Comparison of ENCODE assay signal across 8 cellular contexts in genomic region chr2:227766361-227766883, GRCh38. TPM values are rescaled to one million over a fixed set of nuclear protein-coding genes. Genes with fewer than 3 reads are reported as not detected.
DNase-seq lines count a peak whose midpoint lies in the region; ATAC-seq and TF ChIP-seq lines count a peak whose summit lies in the region.

No MANE protein-coding gene starts in this region.

- TF ChIP-seq CTCF in WTC11 (IDR thresholded peaks at IDR 0.05) = peak; percentile 78
- peak; percentile 85 for TF ChIP-seq CTCF in cardiac fibroblast (IDR thresholded peaks at IDR 0.05; ENCODE audit: low read depth, low read length)

- H3K27ac Mint-ChIP-seq in WTC11 = no peak overlapping the region

- ATAC-seq in GM18499 (IDR thresholded peaks at IDR 0.05; ENCODE audit: insufficient read depth, unreplicated experiment) (peak; percentile 91), HG02884 (IDR thresholded peaks at IDR 0.05; ENCODE audit: unreplicated experiment) (peak; percentile 100), WTC11 (peak; percentile 97)

- H3K4me1 Mint-ChIP-seq in WTC11 = peaks cover 6% of the 10 kb centered on the region

- no peaks in the 10 kb centered on the region for H3K36me3 ChIP-seq in ACC112 (ENCODE audit: insufficient read depth, low read length)

- POLR2A ChIA-PET in WTC11 (lab: Charles Lee) = interaction anchor here (0.9 kb wide), 1 partner anchor 108 kb away, joined by 7 read pairs; no protein-coding TSS in a partner anchor

- H3K4me3 ChIP-seq in ACC112 (ENCODE audit: low read depth, low read length) (no peak overlapping the region), cardiac fibroblast (replicated peaks in 1 of 2; ENCODE audit: low read depth in 2 of 2, low read length in 2 of 2) (no peak overlapping the region)

- DNase-seq in NCI-H2029 treated with DMSO at 0.1 percent for 48 hours (lab: John Stamatoyannopoulos, UW) (peak; percentile 56), WTC11 (ENCODE audit: low spot score) (peak; percentile 84), cardiac fibroblast (ENCODE audit: low read depth in 2 of 2) (peak; percentile 86), left kidney (ENCODE audit: low read depth, low spot score) (peak; percentile 90)
- peak; percentile 58 for DNase-seq in stimulated activated CD4-positive, alpha-beta T cell treated with anti-CD3 and anti-CD28 coated beads, Interleukin-4, amount 100 ng/mL, for 1 hour

- no peak overlapping the region for H3K4me3 Mint-ChIP-seq in WTC11

- H3K36me3 Mint-ChIP-seq in WTC11 = no peaks in the 10 kb centered on the region

- no peaks in the 10 kb centered on the region for H3K79me2 ChIP-seq in ACC112 (ENCODE audit: control insufficient read depth, insufficient read depth, low read length, unreplicated experiment)

- no peak overlapping the region for H3K27ac ChIP-seq in ACC112 (ENCODE audit: low read depth, low read length)

- peaks cover 8% of the 10 kb centered on the region for H3K4me1 ChIP-seq in ACC112 (ENCODE audit: control insufficient read depth, insufficient read depth, low read length, unreplicated experiment)

- no peaks in the 10 kb centered on the region for H3K27me3 ChIP-seq in ACC112 (ENCODE audit: insufficient read depth, low read length)

- peak overlapping the region; percentile 71 for H2AFZ ChIP-seq in ACC112 (ENCODE audit: low read length, unreplicated experiment)

- H3K9me3 Mint-ChIP-seq in WTC11 = no peaks in the 10 kb centered on the region

- CTCF ChIA-PET in WTC11 (lab: Charles Lee) = interaction anchor here (0.5 to 3.2 kb wide), 39 partner anchors 7 to 638 kb away, joined by 3 to 89 read pairs (median 4); partner anchors contain the start of genes CCL20, DAW1 and SCYGR8

- no peaks in the 10 kb centered on the region for H3K27me3 Mint-ChIP-seq in WTC11 (ENCODE audit: low read depth)

TF ChIP-seq in WTC11, 78 proteins besides CTCF, POLR2A, EP300 and RAD21:
- TF ChIP-seq ZNF121 (CRISPR knock-in tag; IDR thresholded peaks at IDR 0.05) = peak; percentile 93
- no peak for TF ChIP-seq ESRRA (CRISPR knock-in tag; IDR thresholded peaks at IDR 0.05; ENCODE audit: borderline replicate concordance)
- 0 out of 2 replicates have a peak, but pooled peaks have one; percentile 35 for TF ChIP-seq GABPB1 (CRISPR knock-in tag; IDR thresholded peaks at IDR 0.05)
- TF ChIP-seq NR3C1 (CRISPR knock-in tag; conservative IDR thresholded peaks at IDR 0.05; ENCODE audit: low read depth) = no peak

RNA-seq across cellular contexts. Expression of gene SCYGR8, which starts 20.7 kb away (rescaled TPM):
- total RNA-seq in WTC11 (2021) = not detected in 3 replicates

RNA-seq across cellular contexts. Expression of gene SCYGR7, which starts 38.3 kb away (rescaled TPM):
- total RNA-seq in WTC11 (2021) = not detected in 3 replicates

RNA-seq across cellular contexts. Expression of gene SCYGR6, which starts 41.9 kb away (rescaled TPM):
- total RNA-seq in WTC11 (2021) = not detected in 3 replicates

RNA-seq across cellular contexts. Expression of gene CCL20, which starts 47.2 kb away (rescaled TPM):
- total RNA-seq in WTC11 (2021) = not detected in 3 replicates

RNA-seq across cellular contexts. Expression of gene SLC19A3, which starts 48.6 kb away (rescaled TPM):
- 6.4 to 7.5 TPM (median 6.5 TPM) in 3 replicates for total RNA-seq in WTC11 (2021)
